1 cellular context compared by ENCODE assay signal in genomic region chr2:133680399-133681044, GRCh38.
TF ChIP-seq lines count a peak whose summit lies in the region.

No MANE protein-coding gene starts in this region.

TF ChIP-seq in GM23338, 12 proteins besides CTCF, POLR2A, EP300 and RAD21 (continued from another document):
- TF ChIP-seq, protein P1, sequence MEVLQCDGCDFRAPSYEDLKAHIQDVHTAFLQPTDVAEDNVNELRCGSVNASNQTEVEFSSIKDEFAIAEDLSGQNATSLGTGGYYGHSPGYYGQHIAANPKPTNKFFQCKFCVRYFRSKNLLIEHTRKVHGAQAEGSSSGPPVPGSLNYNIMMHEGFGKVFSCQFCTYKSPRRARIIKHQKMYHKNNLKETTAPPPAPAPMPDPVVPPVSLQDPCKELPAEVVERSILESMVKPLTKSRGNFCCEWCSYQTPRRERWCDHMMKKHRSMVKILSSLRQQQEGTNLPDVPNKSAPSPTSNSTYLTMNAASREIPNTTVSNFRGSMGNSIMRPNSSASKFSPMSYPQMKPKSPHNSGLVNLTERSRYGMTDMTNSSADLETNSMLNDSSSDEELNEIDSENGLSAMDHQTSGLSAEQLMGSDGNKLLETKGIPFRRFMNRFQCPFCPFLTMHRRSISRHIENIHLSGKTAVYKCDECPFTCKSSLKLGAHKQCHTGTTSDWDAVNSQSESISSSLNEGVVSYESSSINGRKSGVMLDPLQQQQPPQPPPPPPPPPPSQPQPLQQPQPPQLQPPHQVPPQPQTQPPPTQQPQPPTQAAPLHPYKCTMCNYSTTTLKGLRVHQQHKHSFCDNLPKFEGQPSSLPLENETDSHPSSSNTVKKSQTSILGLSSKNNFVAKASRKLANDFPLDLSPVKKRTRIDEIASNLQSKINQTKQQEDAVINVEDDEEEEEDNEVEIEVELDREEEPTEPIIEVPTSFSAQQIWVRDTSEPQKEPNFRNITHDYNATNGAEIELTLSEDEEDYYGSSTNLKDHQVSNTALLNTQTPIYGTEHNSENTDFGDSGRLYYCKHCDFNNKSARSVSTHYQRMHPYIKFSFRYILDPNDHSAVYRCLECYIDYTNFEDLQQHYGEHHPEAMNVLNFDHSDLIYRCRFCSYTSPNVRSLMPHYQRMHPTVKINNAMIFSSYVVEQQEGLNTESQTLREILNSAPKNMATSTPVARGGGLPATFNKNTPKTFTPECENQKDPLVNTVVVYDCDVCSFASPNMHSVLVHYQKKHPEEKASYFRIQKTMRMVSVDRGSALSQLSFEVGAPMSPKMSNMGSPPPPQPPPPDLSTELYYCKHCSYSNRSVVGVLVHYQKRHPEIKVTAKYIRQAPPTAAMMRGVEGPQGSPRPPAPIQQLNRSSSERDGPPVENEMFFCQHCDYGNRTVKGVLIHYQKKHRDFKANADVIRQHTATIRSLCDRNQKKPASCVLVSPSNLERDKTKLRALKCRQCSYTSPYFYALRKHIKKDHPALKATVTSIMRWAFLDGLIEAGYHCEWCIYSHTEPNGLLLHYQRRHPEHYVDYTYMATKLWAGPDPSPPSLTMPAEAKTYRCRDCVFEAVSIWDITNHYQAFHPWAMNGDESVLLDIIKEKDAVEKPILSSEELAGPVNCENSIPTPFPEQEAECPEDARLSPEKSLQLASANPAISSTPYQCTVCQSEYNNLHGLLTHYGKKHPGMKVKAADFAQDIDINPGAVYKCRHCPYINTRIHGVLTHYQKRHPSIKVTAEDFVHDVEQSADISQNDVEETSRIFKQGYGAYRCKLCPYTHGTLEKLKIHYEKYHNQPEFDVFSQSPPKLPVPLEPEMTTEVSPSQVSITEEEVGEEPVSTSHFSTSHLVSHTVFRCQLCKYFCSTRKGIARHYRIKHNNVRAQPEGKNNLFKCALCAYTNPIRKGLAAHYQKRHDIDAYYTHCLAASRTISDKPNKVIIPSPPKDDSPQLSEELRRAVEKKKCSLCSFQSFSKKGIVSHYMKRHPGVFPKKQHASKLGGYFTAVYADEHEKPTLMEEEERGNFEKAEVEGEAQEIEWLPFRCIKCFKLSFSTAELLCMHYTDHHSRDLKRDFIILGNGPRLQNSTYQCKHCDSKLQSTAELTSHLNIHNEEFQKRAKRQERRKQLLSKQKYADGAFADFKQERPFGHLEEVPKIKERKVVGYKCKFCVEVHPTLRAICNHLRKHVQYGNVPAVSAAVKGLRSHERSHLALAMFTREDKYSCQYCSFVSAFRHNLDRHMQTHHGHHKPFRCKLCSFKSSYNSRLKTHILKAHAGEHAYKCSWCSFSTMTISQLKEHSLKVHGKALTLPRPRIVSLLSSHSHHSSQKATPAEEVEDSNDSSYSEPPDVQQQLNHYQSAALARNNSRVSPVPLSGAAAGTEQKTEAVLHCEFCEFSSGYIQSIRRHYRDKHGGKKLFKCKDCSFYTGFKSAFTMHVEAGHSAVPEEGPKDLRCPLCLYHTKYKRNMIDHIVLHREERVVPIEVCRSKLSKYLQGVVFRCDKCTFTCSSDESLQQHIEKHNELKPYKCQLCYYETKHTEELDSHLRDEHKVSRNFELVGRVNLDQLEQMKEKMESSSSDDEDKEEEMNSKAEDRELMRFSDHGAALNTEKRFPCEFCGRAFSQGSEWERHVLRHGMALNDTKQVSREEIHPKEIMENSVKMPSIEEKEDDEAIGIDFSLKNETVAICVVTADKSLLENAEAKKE (CRISPR knock-in tag; IDR thresholded peaks at IDR 0.05), result no peak
- no peak for TF ChIP-seq STAT1 (IDR thresholded peaks at IDR 0.05; ENCODE audit: unreplicated experiment)
- TF ChIP-seq, protein P2, sequence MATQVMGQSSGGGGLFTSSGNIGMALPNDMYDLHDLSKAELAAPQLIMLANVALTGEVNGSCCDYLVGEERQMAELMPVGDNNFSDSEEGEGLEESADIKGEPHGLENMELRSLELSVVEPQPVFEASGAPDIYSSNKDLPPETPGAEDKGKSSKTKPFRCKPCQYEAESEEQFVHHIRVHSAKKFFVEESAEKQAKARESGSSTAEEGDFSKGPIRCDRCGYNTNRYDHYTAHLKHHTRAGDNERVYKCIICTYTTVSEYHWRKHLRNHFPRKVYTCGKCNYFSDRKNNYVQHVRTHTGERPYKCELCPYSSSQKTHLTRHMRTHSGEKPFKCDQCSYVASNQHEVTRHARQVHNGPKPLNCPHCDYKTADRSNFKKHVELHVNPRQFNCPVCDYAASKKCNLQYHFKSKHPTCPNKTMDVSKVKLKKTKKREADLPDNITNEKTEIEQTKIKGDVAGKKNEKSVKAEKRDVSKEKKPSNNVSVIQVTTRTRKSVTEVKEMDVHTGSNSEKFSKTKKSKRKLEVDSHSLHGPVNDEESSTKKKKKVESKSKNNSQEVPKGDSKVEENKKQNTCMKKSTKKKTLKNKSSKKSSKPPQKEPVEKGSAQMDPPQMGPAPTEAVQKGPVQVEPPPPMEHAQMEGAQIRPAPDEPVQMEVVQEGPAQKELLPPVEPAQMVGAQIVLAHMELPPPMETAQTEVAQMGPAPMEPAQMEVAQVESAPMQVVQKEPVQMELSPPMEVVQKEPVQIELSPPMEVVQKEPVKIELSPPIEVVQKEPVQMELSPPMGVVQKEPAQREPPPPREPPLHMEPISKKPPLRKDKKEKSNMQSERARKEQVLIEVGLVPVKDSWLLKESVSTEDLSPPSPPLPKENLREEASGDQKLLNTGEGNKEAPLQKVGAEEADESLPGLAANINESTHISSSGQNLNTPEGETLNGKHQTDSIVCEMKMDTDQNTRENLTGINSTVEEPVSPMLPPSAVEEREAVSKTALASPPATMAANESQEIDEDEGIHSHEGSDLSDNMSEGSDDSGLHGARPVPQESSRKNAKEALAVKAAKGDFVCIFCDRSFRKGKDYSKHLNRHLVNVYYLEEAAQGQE (IDR thresholded peaks at IDR 0.05; ENCODE audit: unreplicated experiment), result no peak
- no peak for TF ChIP-seq POLR2AphosphoS5 (IDR thresholded peaks at IDR 0.05; ENCODE audit: low read depth)
- no peak for TF ChIP-seq EZH2 (IDR thresholded peaks at IDR 0.05; ENCODE audit: low read depth, unreplicated experiment)
- TF ChIP-seq NANOG (IDR thresholded peaks at IDR 0.05; ENCODE audit: borderline replicate concordance), result no peak
- TF ChIP-seq ETS1 (IDR thresholded peaks at IDR 0.05), result no peak
- no peak for TF ChIP-seq ZNF114 (CRISPR knock-in tag; IDR thresholded peaks at IDR 0.05)
